11 cellular contexts compared by ENCODE assay signal in the genomic region with DNA sequence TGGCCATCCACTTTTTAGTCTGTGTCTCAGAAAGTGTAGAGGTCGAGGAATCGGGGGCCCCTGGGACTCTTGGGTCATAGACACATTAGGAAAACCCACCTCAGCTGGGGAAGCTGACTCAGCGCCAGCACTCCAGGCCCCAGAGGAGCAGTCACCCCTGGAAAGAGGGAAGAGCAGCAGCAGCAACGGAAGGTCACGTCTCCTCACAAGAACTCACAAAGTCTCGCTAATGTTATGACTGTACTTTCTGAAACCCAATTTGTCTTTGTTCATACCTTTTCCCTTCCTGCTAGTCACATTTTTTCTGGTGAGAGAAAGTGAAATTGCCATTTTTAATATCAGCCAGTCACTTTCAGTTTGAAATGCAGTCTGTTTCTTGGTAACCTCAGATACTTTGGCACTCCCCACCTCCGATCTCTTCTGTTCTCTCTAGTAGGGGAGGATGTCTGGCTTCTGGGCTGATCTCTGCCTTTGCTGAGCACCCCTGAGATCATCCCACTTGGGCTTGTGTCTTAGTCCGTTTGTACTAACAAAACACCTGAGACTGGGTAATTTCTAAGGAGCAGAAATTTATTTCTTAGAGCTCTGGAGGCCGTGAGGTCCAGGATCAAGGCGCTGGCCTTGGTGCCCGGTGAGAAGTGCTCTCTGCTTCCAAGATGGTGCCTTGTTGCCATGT. TPM values are rescaled to one million over a fixed set of nuclear protein-coding genes. Genes with fewer than 3 reads are reported as not detected.
DNase-seq lines count a peak whose midpoint lies in the region; ATAC-seq and TF ChIP-seq lines count a peak whose summit lies in the region.
"Had no signal": no experiment of that assay in that cellular context is flagged by ENCODE, and none has a peak within 500 bp of the region (broad histone marks: within the 10 kb centered on the region; RNA-seq: fewer than 3 reads in every experiment).

No MANE protein-coding gene starts in this region.

- H3K4me1 ChIP-seq in thoracic aorta (ENCODE audit: control insufficient read depth in 1 of 2, low read depth in 2 of 2) (no peaks in the 10 kb centered on the region), tibial nerve (no peaks in the 10 kb centered on the region)

- TF ChIP-seq CTCF in thoracic aorta (IDR thresholded peaks at IDR 0.05) (no peak), tibial nerve (IDR thresholded peaks at IDR 0.05) (no peak)

- ATAC-seq in HG03139 (IDR thresholded peaks at IDR 0.05; ENCODE audit: unreplicated experiment), result peak; percentile 73
- no peak for ATAC-seq in thoracic aorta (ENCODE audit: insufficient number of reproducible peaks, low FRiP score, low read depth)

- H3K27me3 ChIP-seq in thoracic aorta (replicated peaks; ENCODE audit: insufficient read depth), result no peaks in the 10 kb centered on the region
- no peaks in the 10 kb centered on the region for H3K27me3 ChIP-seq in tibial nerve

- peak; percentile 18 to 35 for DNase-seq in activated CD4-positive, alpha-beta T cell treated with anti-CD3 and anti-CD28 coated beads for 24 hours (ENCODE audit: low read depth in 2 of 2)
- no peak for DNase-seq in activated CD4-positive, alpha-beta T cell treated with anti-CD3 and anti-CD28 coated beads for 1 hour
- DNase-seq in activated T-cell treated with anti-CD3 and anti-CD28 coated beads for 4 hours, result peak; percentile 10
- no peak for DNase-seq in thoracic aorta (ENCODE audit: low spot score)
- no peak for DNase-seq in NCI-H226
- DNase-seq in tibial nerve (ENCODE audit: low spot score in 2 of 2), result no peak
- no peak for DNase-seq in AML-193 (lab: John Stamatoyannopoulos, UW)
- DNase-seq: effector CD8-positive, alpha-beta T cell; NCI-H446 treated with DMSO at 0.1 percent for 48 hours had no signal

- H3K36me3 ChIP-seq in thoracic aorta, result no peaks in the 10 kb centered on the region
- H3K36me3 ChIP-seq in tibial nerve, result no peaks in the 10 kb centered on the region

- H3K27ac ChIP-seq in thoracic aorta, result no peak overlapping the region
- no peak overlapping the region for H3K27ac ChIP-seq in tibial nerve

- H3K9me3 ChIP-seq in thoracic aorta (no peaks in the 10 kb centered on the region), tibial nerve (no peaks in the 10 kb centered on the region)

- 64 to 68% methylated on average over 11 of the region's 11 CpGs for WGBS in tibial nerve, 2 donors

- H3K4me3 ChIP-seq in thoracic aorta (peak overlapping the region; percentile 2), tibial nerve (no peak overlapping the region)

- no peak for TF ChIP-seq POLR2A in tibial nerve (IDR thresholded peaks at IDR 0.05)

- TF ChIP-seq EP300 in tibial nerve (IDR thresholded peaks at IDR 0.05), result no peak

RNA-seq across cellular contexts. Expression of a gene that starts 6.0 kb away (rescaled TPM):
- total RNA-seq in thoracic aorta, result 1 to 10 TPM; 5.1 to 8.9 TPM
- 1 to 10 TPM; 1.3 to 4.9 (median 3.1) TPM for total RNA-seq in tibial nerve
- total RNA-seq: pulmonary artery endothelial cell had no signal

RNA-seq across cellular contexts. Expression of a gene that starts 47.9 kb away (rescaled TPM):
- total RNA-seq in thoracic aorta (not detected), tibial nerve (not detected)
- total RNA-seq: pulmonary artery endothelial cell had no signal

Comparison
In these comparisons a context has a peak if more than half of its experiments do, and no peak if none do; other contexts are left out.
1. DNase-seq: peak in activated CD4-positive, alpha-beta T cell treated with anti-CD3 and anti-CD28 coated beads for 24 hours (2 of 2) and activated T-cell treated with anti-CD3 and anti-CD28 coated beads for 4 hours (single experiment); none in activated CD4-positive, alpha-beta T cell treated with anti-CD3 and anti-CD28 coated beads for 1 hour (single experiment), thoracic aorta (single experiment), NCI-H226 (single experiment), tibial nerve (0 of 2) and AML-193 (0 of 2).